Comparison of ENCODE assay signal across 8 cellular contexts in genomic region chr15:23566070-23567050, GRCh38. TPM values are rescaled to one million over a fixed set of nuclear protein-coding genes. Genes with fewer than 3 reads are reported as not detected.
DNase-seq lines count a peak whose midpoint lies in the region; ATAC-seq and TF ChIP-seq lines count a peak whose summit lies in the region.

No MANE protein-coding gene starts in this region.

- peak overlapping the region; percentile 78 for H3K4me3 Mint-ChIP-seq in activated CD4-positive, alpha-beta memory T cell treated with anti-CD3 and anti-CD28 coated beads for 36 hours

- H3K9me3 ChIP-seq in thymus (ENCODE audit: control insufficient read depth): peaks cover 1% of the 10 kb centered on the region
- H3K9me3 ChIP-seq in BE2C: no peaks in the 10 kb centered on the region

- H3K27me3 ChIP-seq in thymus (ENCODE audit: control insufficient read depth, insufficient read depth) (no peaks in the 10 kb centered on the region), BE2C (no peaks in the 10 kb centered on the region)

- intact Hi-C loops in activated CD4-positive, alpha-beta memory T cell treated with anti-CD3 and anti-CD28 coated beads for 36 hours (cut with micrococcal nuclease): no loop called here

- H3K36me3 Mint-ChIP-seq in activated CD4-positive, alpha-beta memory T cell treated with anti-CD3 and anti-CD28 coated beads for 36 hours: no peaks in the 10 kb centered on the region

- WGBS in thymus: 81% methylated on average over 31 of the region's 31 CpGs

- peaks cover 3% of the 10 kb centered on the region for H3K4me1 Mint-ChIP-seq in activated CD4-positive, alpha-beta memory T cell treated with anti-CD3 and anti-CD28 coated beads for 36 hours (ENCODE audit: low read depth)

- H3K4me1 ChIP-seq in thymus (ENCODE audit: control insufficient read depth, insufficient read depth, low read length) (no peaks in the 10 kb centered on the region), BE2C (no peaks in the 10 kb centered on the region)

- peak; percentile 67 for DNase-seq in Daoy (ENCODE audit: low read depth)
- peak; percentile 70 for DNase-seq in NCI-H2029 treated with DMSO at 0.1 percent for 48 hours (lab: John Stamatoyannopoulos, UW)
- peak; percentile 60 for DNase-seq in activated CD4-positive, alpha-beta memory T cell treated with anti-CD3 and anti-CD28 coated beads for 36 hours
- DNase-seq in hippocampal formation (lab: John Stamatoyannopoulos, UW): peak; percentile 10 to 37
- DNase-seq in ACHN: no peak
- no peak for DNase-seq in BE2C

- H3K27ac ChIP-seq in thymus (ENCODE audit: low read depth): peak overlapping the region; percentile 79

- TF ChIP-seq CTCF in BE2C (IDR thresholded peaks at IDR 0.05; ENCODE audit: low read depth, low read length): no peak

- no peaks in the 10 kb centered on the region for H3K36me3 ChIP-seq in thymus (ENCODE audit: control insufficient read depth, insufficient read depth)
- no peaks in the 10 kb centered on the region for H3K36me3 ChIP-seq in BE2C

- CTCF ChIA-PET in activated CD4-positive, alpha-beta memory T cell treated with anti-CD3 and anti-CD28 coated beads for 36 hours (lab: Charles Lee): no interaction called here

- POLR2A ChIA-PET in activated CD4-positive, alpha-beta memory T cell treated with anti-CD3 and anti-CD28 coated beads for 36 hours (lab: Charles Lee): interaction anchor here (1.0 kb wide), 1 partner anchor 527 kb away, joined by 3 read pairs; the partner anchor contains the start of gene TUBGCP5

- no peak for ATAC-seq in GM18867 (IDR thresholded peaks at IDR 0.05; ENCODE audit: unreplicated experiment)

- in situ Hi-C loops in ACHN (cut with HindIII; ENCODE audit: low pct_ligation_motif_present, low pct_unique_long_range_greater_than_20kb, low sequenced_read_pairs): no loop called here

- H3K4me3 ChIP-seq in thymus (ENCODE audit: low read length) (peak overlapping the region; percentile 41), BE2C (ENCODE audit: low read depth, low read length) (no peak overlapping the region)

- H3K27ac Mint-ChIP-seq in activated CD4-positive, alpha-beta memory T cell treated with anti-CD3 and anti-CD28 coated beads for 36 hours: peak overlapping the region; percentile 87

- peaks cover 4% of the 10 kb centered on the region for H3K9me3 Mint-ChIP-seq in activated CD4-positive, alpha-beta memory T cell treated with anti-CD3 and anti-CD28 coated beads for 36 hours

- peaks cover 2% of the 10 kb centered on the region for H3K27me3 Mint-ChIP-seq in activated CD4-positive, alpha-beta memory T cell treated with anti-CD3 and anti-CD28 coated beads for 36 hours

RNA-seq across cellular contexts. Expression of gene MKRN3, which starts 0.9 kb away (rescaled TPM):
- 12.1 and 15.0 TPM in 2 replicates for total RNA-seq in Daoy (2014; rRNA removed; shearing (Covaris generic))
- 1 to 10 TPM; 3.3 to 3.8 TPM for total RNA-seq in activated CD4-positive, alpha-beta memory T cell treated with anti-CD3 and anti-CD28 coated beads for 36 hours
- polyA plus RNA-seq in thymus: 1.3 TPM
- 0.49 TPM for polyA plus RNA-seq in BE2C (2012; ENCODE audit: insufficient read depth, insufficient read length, low read depth)

Comparison
In these comparisons a context has a peak if more than half of its experiments do, and no peak if none do; other contexts are left out.
1. DNase-seq: peak in Daoy (single experiment), NCI-H2029 treated with DMSO at 0.1 percent for 48 hours (single experiment), activated CD4-positive, alpha-beta memory T cell treated with anti-CD3 and anti-CD28 coated beads for 36 hours (single experiment) and hippocampal formation (2 of 2); none in ACHN (single experiment) and BE2C (single experiment).